ENCODE assay signal across 10 cellular contexts in genomic region chr19:19399733-19400438, GRCh38. TPM values are rescaled to one million over a fixed set of nuclear protein-coding genes. Genes with fewer than 3 reads are reported as not detected.
DNase-seq lines count a peak whose midpoint lies in the region; ATAC-seq and TF ChIP-seq lines count a peak whose summit lies in the region.
"Had no signal": no experiment of that assay in that cellular context is flagged by ENCODE, and none has a peak within 500 bp of the region (broad histone marks: within the 10 kb centered on the region; RNA-seq: fewer than 3 reads in every experiment).

No MANE protein-coding gene starts in this region.

- no peak for DNase-seq in activated naive CD8-positive, alpha-beta T cell treated with anti-CD3 and anti-CD28 coated beads for 36 hours
- peak; percentile 29 for DNase-seq in RPMI7951 (ENCODE audit: low read depth)
- peak; percentile 53 for DNase-seq in fibroblast of the aortic adventitia (ENCODE audit: low read depth)
- no peak for DNase-seq in thoracic aorta (ENCODE audit: low spot score)
- DNase-seq in SIG-M5 treated with dmso at 0.1 percent for 504 hours (lab: John Stamatoyannopoulos, UW; ENCODE audit: unreplicated experiment) = no peak
- DNase-seq in right atrium auricular region (ENCODE audit: low spot score) = no peak
- DNase-seq in AG08396 (ENCODE audit: low spot score) = no peak
- DNase-seq: activated CD8-positive, alpha-beta memory T cell treated with anti-CD3 and anti-CD28 coated beads for 24 hours; lower lobe of right lung had no signal

- TF ChIP-seq CTCF in fibroblast of the aortic adventitia (IDR thresholded peaks at IDR 0.05; ENCODE audit: insufficient read depth, low read length) = no peak
- no peak for TF ChIP-seq CTCF in thoracic aorta (IDR thresholded peaks at IDR 0.05)
- TF ChIP-seq CTCF in right atrium auricular region (IDR thresholded peaks at IDR 0.05) = peak in 1 of 2 donors; percentile 18

- H3K9me3 Mint-ChIP-seq in activated naive CD8-positive, alpha-beta T cell (ENCODE audit: low read depth) = no peaks in the 10 kb centered on the region
- no peaks in the 10 kb centered on the region for H3K9me3 Mint-ChIP-seq in activated naive CD8-positive, alpha-beta T cell treated with anti-CD3 and anti-CD28 coated beads for 36 hours

- no peaks in the 10 kb centered on the region for H3K27me3 Mint-ChIP-seq in activated naive CD8-positive, alpha-beta T cell
- H3K27me3 Mint-ChIP-seq in activated naive CD8-positive, alpha-beta T cell treated with anti-CD3 and anti-CD28 coated beads for 36 hours = no peaks in the 10 kb centered on the region

- H3K4me3 Mint-ChIP-seq in activated naive CD8-positive, alpha-beta T cell = no peak overlapping the region
- H3K4me3 Mint-ChIP-seq in activated naive CD8-positive, alpha-beta T cell treated with anti-CD3 and anti-CD28 coated beads for 36 hours = no peak overlapping the region

- no peaks in the 10 kb centered on the region for H3K36me3 Mint-ChIP-seq in activated naive CD8-positive, alpha-beta T cell
- peaks cover 3% of the 10 kb centered on the region for H3K36me3 Mint-ChIP-seq in activated naive CD8-positive, alpha-beta T cell treated with anti-CD3 and anti-CD28 coated beads for 36 hours

- peak overlapping the region; percentile 47 for H3K27ac Mint-ChIP-seq in activated naive CD8-positive, alpha-beta T cell
- no peak overlapping the region for H3K27ac Mint-ChIP-seq in activated naive CD8-positive, alpha-beta T cell treated with anti-CD3 and anti-CD28 coated beads for 36 hours

- H3K36me3 ChIP-seq in thoracic aorta (no peaks in the 10 kb centered on the region), right atrium auricular region (no peaks in the 10 kb centered on the region)
- H3K36me3 ChIP-seq: lower lobe of right lung had no signal

- H3K4me1 ChIP-seq in thoracic aorta (ENCODE audit: control insufficient read depth in 1 of 2, low read depth in 2 of 2) = peaks cover 24 to 51% of the 10 kb centered on the region in 2 donors
- peaks cover 0 to 37% of the 10 kb centered on the region in 2 donors for H3K4me1 ChIP-seq in right atrium auricular region

- H3K9me3 ChIP-seq in thoracic aorta = no peaks in the 10 kb centered on the region
- no peaks in the 10 kb centered on the region for H3K9me3 ChIP-seq in right atrium auricular region
- H3K9me3 ChIP-seq: lower lobe of right lung had no signal

- peaks cover 37% of the 10 kb centered on the region for H3K4me1 Mint-ChIP-seq in activated naive CD8-positive, alpha-beta T cell (ENCODE audit: low read depth)
- H3K4me1 Mint-ChIP-seq in activated naive CD8-positive, alpha-beta T cell treated with anti-CD3 and anti-CD28 coated beads for 36 hours = peaks cover 31% of the 10 kb centered on the region

- H3K27me3 ChIP-seq in thoracic aorta (replicated peaks; ENCODE audit: insufficient read depth) (no peaks in the 10 kb centered on the region), right atrium auricular region (no peaks in the 10 kb centered on the region)

- H3K4me3 ChIP-seq in fibroblast of the aortic adventitia (ENCODE audit: low read depth, low read length) (no peak overlapping the region), thoracic aorta (peak overlapping the region; percentile 37), right atrium auricular region (no peak overlapping the region)
- H3K4me3 ChIP-seq: lower lobe of right lung had no signal

- no peak for ATAC-seq in thoracic aorta (ENCODE audit: insufficient number of reproducible peaks, low FRiP score, low read depth)
- ATAC-seq: lower lobe of right lung had no signal

- peak overlapping the region; percentile 58 to 73 for H3K27ac ChIP-seq in thoracic aorta
- peak overlapping the region in 1 of 2 donors; percentile 8 for H3K27ac ChIP-seq in right atrium auricular region
- H3K27ac ChIP-seq: lower lobe of right lung had no signal

RNA-seq across cellular contexts. Expression of gene GATAD2A, which starts 5.6 kb away (rescaled TPM):
- 100 to 1,000 TPM; 196 to 202 TPM for total RNA-seq in activated naive CD8-positive, alpha-beta T cell treated with anti-CD3 and anti-CD28 coated beads for 36 hours
- total RNA-seq in RPMI7951 (2014; rRNA removed; shearing (Covaris generic)) = 21.9 and 23.9 TPM in 2 replicates
- total RNA-seq in fibroblast of the aortic adventitia (ENCODE audit: low replicate concordance) = 36.7 and 46.4 TPM in 2 replicates
- 10 to 100 TPM; 55.9 to 79.1 TPM for total RNA-seq in thoracic aorta
- total RNA-seq in right atrium auricular region = 10 to 100 TPM; 27.7 to 32.9 TPM

Comparison
In these comparisons a context has a peak if more than half of its experiments do, and no peak if none do; other contexts are left out.
1. DNase-seq: peak in RPMI7951 (single experiment) and fibroblast of the aortic adventitia (single experiment); none in activated naive CD8-positive, alpha-beta T cell treated with anti-CD3 and anti-CD28 coated beads for 36 hours (single experiment), thoracic aorta (single experiment), SIG-M5 treated with dmso at 0.1 percent for 504 hours (single experiment), right atrium auricular region (single experiment) and AG08396 (single experiment).